In the genomic region with DNA sequence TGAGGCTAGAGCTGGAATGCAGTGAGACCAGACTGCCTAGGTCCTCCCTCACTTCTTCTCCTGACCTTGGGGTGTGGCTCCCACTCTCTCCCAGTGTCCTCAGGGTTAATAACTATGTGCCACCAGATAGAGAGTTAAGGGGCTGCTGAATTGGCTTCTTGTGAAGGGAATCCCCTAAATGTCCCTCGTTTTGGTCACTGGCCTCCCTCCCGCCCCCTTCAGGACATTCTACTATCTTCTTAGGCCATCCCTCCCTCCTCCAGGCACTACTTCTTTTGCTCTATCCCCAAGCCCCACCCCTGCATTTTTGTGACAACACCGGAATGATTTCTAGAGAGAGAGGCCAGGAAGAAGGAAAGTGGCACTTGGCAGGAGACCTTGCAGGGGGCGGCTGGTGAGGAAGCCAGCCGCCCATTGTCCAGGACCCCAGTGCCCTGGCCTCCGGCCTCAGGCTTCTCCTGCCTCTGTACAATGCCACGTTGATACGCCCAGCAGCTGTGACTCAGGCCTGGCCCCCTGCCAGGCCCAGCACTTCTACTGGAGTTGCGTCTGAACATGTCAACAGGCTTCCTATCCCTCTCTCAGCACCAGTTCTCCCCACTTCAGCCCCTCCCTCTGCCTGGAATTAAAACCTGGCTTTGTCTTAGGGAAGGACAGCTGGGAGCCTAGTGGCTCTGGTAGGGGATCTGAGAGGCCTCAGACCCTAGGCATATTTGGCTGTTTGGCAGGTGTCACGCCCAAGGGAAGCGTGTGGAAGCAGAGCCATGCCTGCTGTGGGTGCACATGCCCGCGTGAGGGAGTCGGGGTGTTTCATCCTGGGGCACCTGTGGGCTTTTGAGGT, we compare ENCODE assay signal across 8 cellular contexts. TPM values are rescaled to one million over a fixed set of nuclear protein-coding genes. Genes with fewer than 3 reads are reported as not detected.
DNase-seq lines count a peak whose midpoint lies in the region; ATAC-seq and TF ChIP-seq lines count a peak whose summit lies in the region.

No MANE protein-coding gene starts in this region.

- H3K4me3 ChIP-seq in esophagus squamous epithelium (peak overlapping the region; percentile 20 to 65 (median 41)), muscle layer of duodenum (ENCODE audit: low read depth in 1 of 2, low read length in 2 of 2) (peak overlapping the region; percentile 61 to 65), testis (no peak overlapping the region)

- intact Hi-C loops in esophagus squamous epithelium (cut with DNase I): no loop called here
- intact Hi-C loops in testis (cut with DNase I; ENCODE audit: low total_unique reads): no loop called here

- H3K4me1 ChIP-seq in esophagus squamous epithelium (peaks cover 93 to 100% (median 98%) of the 10 kb centered on the region in 3 donors), muscle layer of duodenum (ENCODE audit: control insufficient read depth in 1 of 2, insufficient read depth in 2 of 2, low read length in 2 of 2) (peaks cover 52 to 90% of the 10 kb centered on the region in 2 donors), testis (peaks cover 100% of the 10 kb centered on the region)

- 0 to 3% methylated on average over 2 to 5 of the region's 14 CpGs for WGBS in esophagus squamous epithelium, 2 donors
- 38 to 47% methylated on average over 13 to 14 of the region's 14 CpGs for WGBS in testis, 2 donors

- TF ChIP-seq POLR2A in esophagus squamous epithelium (IDR thresholded peaks at IDR 0.05): peak in 3 of 4 donors; percentile 8 to 53 (median 44)
- TF ChIP-seq POLR2A in testis (IDR thresholded peaks at IDR 0.05): no peak

- TF ChIP-seq CTCF in esophagus squamous epithelium (IDR thresholded peaks at IDR 0.05) (peak in 3 of 6 experiments; percentile 2 to 22 (median 6)), testis (IDR thresholded peaks at IDR 0.05) (no peak)

- DNase-seq in CMK (ENCODE audit: low read depth) (peak; percentile 65), KBM-7 (peak; percentile 95), OCI-M1 (lab: John Stamatoyannopoulos, UW) (peak; percentile 96), esophagus squamous epithelium (lab: John Stamatoyannopoulos, UW) (peak; percentile 65), testis (peak; percentile 96)
- peak; percentile 79 to 83 for DNase-seq in activated T-cell treated with anti-CD3 and anti-CD28 coated beads, Interleukin-2, amount 50 U/mL, for 48 hours

- H3K36me3 ChIP-seq in esophagus squamous epithelium (peaks cover 0 to 8% (median 0%) of the 10 kb centered on the region in 3 donors), muscle layer of duodenum (ENCODE audit: control insufficient read depth in 1 of 2, insufficient read depth in 2 of 2, low read length in 2 of 2) (peaks cover 10 to 24% of the 10 kb centered on the region in 2 donors), testis (ENCODE audit: low read depth, missing control alignments) (no peaks in the 10 kb centered on the region)

- H3K9me3 ChIP-seq in esophagus squamous epithelium (no peaks in the 10 kb centered on the region), muscle layer of duodenum (ENCODE audit: control insufficient read depth in 1 of 2, low read length in 2 of 2) (no peaks in the 10 kb centered on the region), testis (no peaks in the 10 kb centered on the region)

- H3K27me3 ChIP-seq in esophagus squamous epithelium (no peaks in the 10 kb centered on the region), muscle layer of duodenum (ENCODE audit: low read depth, low read length) (no peaks in the 10 kb centered on the region), testis (no peaks in the 10 kb centered on the region)

- H3K27ac ChIP-seq in esophagus squamous epithelium (peak overlapping the region; percentile 97 to 99 (median 99)), muscle layer of duodenum (ENCODE audit: low read length) (peak overlapping the region; percentile 99), testis (peak overlapping the region; percentile 96 to 98)

- no peak for ATAC-seq in GM19328 (IDR thresholded peaks at IDR 0.05; ENCODE audit: unreplicated experiment)

- in situ Hi-C loops in KBM-7 (cut with MboI; ENCODE audit: low pct_unique_long_range_greater_than_20kb, low sequenced_read_pairs): no loop called here

RNA-seq across cellular contexts. Expression of gene LMNA, which starts 9.1 kb away (rescaled TPM):
- total RNA-seq in esophagus squamous epithelium (100 to 1,000 TPM; 322 to 480 (median 403) TPM), testis (100 to 1,000 TPM; 162 to 219 TPM)
- polyA plus RNA-seq in testis (ENCODE audit: insufficient read depth, low read depth, low replicate concordance): 189 TPM

RNA-seq across cellular contexts. Expression of gene SEMA4A, which starts 29.8 kb away (rescaled TPM):
- total RNA-seq in esophagus squamous epithelium: 10 to 100 TPM; 21.4 to 36.6 (median 23.1) TPM
- total RNA-seq in testis: 1 to 10 TPM; 4.8 to 8.0 TPM
- polyA plus RNA-seq in testis (ENCODE audit: insufficient read depth, low read depth, low replicate concordance): 7.7 TPM

RNA-seq across cellular contexts. Expression of gene MEX3A, which starts 41.3 kb away (rescaled TPM):
- total RNA-seq in esophagus squamous epithelium (1 to 10 TPM in 1 of 4 donors, under 1 TPM in 3; 0.15 to 1.4 (median 0.65) TPM), testis (1 to 10 TPM; 2.4 to 3.0 TPM)
- 0.87 TPM for polyA plus RNA-seq in testis (ENCODE audit: insufficient read depth, low read depth, low replicate concordance)

Comparison
In these comparisons a context has a peak if more than half of its experiments do, and no peak if none do; other contexts are left out.
1. H3K4me3 ChIP-seq: peak in esophagus squamous epithelium (4 of 4) and muscle layer of duodenum (2 of 2); none in testis (0 of 2).
2. Peak in every context shown above with its lines, with median percentiles within 50 percentile points of each other: DNase-seq and H3K27ac ChIP-seq.